In the genomic region with DNA sequence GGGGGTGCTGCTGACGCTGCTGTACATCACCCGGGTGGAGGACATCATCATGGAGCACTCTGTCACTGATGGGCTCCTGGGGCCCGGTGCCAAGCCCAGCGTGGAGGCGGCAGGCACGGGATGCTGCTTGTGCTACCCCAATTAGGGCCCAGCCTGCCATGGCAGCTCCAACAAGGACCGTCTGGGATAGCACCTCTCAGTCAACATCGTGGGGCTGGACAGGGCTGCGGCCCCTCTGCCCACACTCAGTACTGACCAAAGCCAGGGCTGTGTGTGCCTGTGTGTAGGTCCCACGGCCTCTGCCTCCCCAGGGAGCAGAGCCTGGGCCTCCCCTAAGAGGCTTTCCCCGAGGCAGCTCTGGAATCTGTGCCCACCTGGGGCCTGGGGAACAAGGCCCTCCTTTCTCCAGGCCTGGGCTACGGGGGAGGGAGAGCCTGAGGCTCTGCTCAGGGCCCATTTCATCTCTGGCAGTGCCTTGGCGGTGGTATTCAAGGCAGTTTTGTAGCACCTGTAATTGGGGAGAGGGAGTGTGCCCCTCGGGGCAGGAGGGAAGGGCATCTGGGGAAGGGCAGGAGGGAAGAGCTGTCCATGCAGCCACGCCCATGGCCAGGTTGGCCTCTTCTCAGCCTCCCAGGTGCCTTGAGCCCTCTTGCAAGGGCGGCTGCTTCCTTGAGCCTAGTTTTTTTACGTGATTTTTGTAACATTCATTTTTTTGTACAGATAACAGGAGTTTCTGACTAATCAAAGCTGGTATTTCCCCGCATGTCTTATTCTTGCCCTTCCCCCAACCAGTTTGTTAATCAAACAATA, we compare ENCODE assay signal across 9 cellular contexts. TPM values are rescaled to one million over a fixed set of nuclear protein-coding genes. Genes with fewer than 3 reads are reported as not detected.
DNase-seq lines count a peak whose midpoint lies in the region; ATAC-seq and TF ChIP-seq lines count a peak whose summit lies in the region.
"Had no signal": no experiment of that assay in that cellular context is flagged by ENCODE, and none has a peak within 500 bp of the region (broad histone marks: within the 10 kb centered on the region; RNA-seq: fewer than 3 reads in every experiment).

No MANE protein-coding gene starts in this region.

- no peaks in the 10 kb centered on the region for H3K4me1 ChIP-seq in lower lobe of right lung

- DNase-seq in activated naive CD4-positive, alpha-beta T cell treated with anti-CD3 and anti-CD28 coated beads, Interleukin-2, amount 10 ng/mL, durations not matched to agents 7 days and 5 days = no peak
- DNase-seq in activated naive CD4-positive, alpha-beta T cell (lab: John Stamatoyannopoulos, UW) = no peak
- DNase-seq in lower lobe of right lung (no peak), type B pancreatic cell (ENCODE audit: extremely low spot score, unreplicated experiment) (peak; percentile 64)

- H3K4me1 Mint-ChIP-seq in activated naive CD4-positive, alpha-beta T cell treated with anti-CD3 and anti-CD28 coated beads, Interleukin-2, amount 10 ng/mL, durations not matched to agents 7 days and 5 days = peaks cover 15% of the 10 kb centered on the region
- peaks cover 9% of the 10 kb centered on the region for H3K4me1 Mint-ChIP-seq in brain
- peaks cover 8% of the 10 kb centered on the region for H3K4me1 Mint-ChIP-seq in type B pancreatic cell (ENCODE audit: unreplicated experiment)

- H3K36me3 ChIP-seq in lower lobe of right lung = no peaks in the 10 kb centered on the region

- H3K4me3 ChIP-seq in lower lobe of right lung = no peak overlapping the region

- TF ChIP-seq CTCF in brain (conservative IDR thresholded peaks at IDR 0.05) (no peak), lower lobe of right lung (IDR thresholded peaks at IDR 0.05) (no peak), type B pancreatic cell (conservative IDR thresholded peaks at IDR 0.05) (no peak)

- ATAC-seq in lower lobe of right lung = peak; percentile 19 to 35
- no peak for ATAC-seq in HG02852 (IDR thresholded peaks at IDR 0.05; ENCODE audit: unreplicated experiment)
- ATAC-seq in HG02623 (IDR thresholded peaks at IDR 0.05; ENCODE audit: unreplicated experiment) = no peak
- ATAC-seq in HG03097 (IDR thresholded peaks at IDR 0.05; ENCODE audit: low FRiP score, unreplicated experiment) = no peak

- no peaks in the 10 kb centered on the region for H3K9me3 ChIP-seq in lower lobe of right lung

- intact Hi-C loops in lower lobe of right lung (cut with DNase I) = loop anchor here (5.0 kb wide), 1 partner anchor 80 kb away; no protein-coding TSS in a partner anchor

- H3K36me3 Mint-ChIP-seq in activated naive CD4-positive, alpha-beta T cell treated with anti-CD3 and anti-CD28 coated beads, Interleukin-2, amount 10 ng/mL, durations not matched to agents 7 days and 5 days = no peaks in the 10 kb centered on the region
- H3K36me3 Mint-ChIP-seq in brain (no peaks in the 10 kb centered on the region), type B pancreatic cell (no peaks in the 10 kb centered on the region)

- peak overlapping the region; percentile 4 for H3K27ac ChIP-seq in lower lobe of right lung

- H3K27ac Mint-ChIP-seq in activated naive CD4-positive, alpha-beta T cell treated with anti-CD3 and anti-CD28 coated beads, Interleukin-2, amount 10 ng/mL, durations not matched to agents 7 days and 5 days = peak overlapping the region; percentile 61
- H3K27ac Mint-ChIP-seq in brain (peak overlapping the region in 3 of 5 experiments; percentile 7 to 88 (median 30)), type B pancreatic cell (peak overlapping the region; percentile 70)
- H3K27ac Mint-ChIP-seq: activated B cell treated with CpG ODN at 0.5 μM for 24 hours had no signal

- no peak overlapping the region for H3K4me3 Mint-ChIP-seq in activated naive CD4-positive, alpha-beta T cell treated with anti-CD3 and anti-CD28 coated beads, Interleukin-2, amount 10 ng/mL, durations not matched to agents 7 days and 5 days
- H3K4me3 Mint-ChIP-seq in brain (peak overlapping the region in 1 of 5 experiments; percentile 43), type B pancreatic cell (peak overlapping the region; percentile 67)

- CTCF ChIA-PET in activated naive CD4-positive, alpha-beta T cell treated with anti-CD3 and anti-CD28 coated beads, Interleukin-2, amount 10 ng/mL, durations not matched to agents 7 days and 5 days (lab: Charles Lee) = interaction anchor here (0.6 to 5.2 kb wide), 16 partner anchors 8 to 583 kb away, joined by 3 to 40 read pairs (median 6); partner anchors contain the start of gene TSPAN15

- no peaks in the 10 kb centered on the region for H3K9me3 Mint-ChIP-seq in activated naive CD4-positive, alpha-beta T cell treated with anti-CD3 and anti-CD28 coated beads, Interleukin-2, amount 10 ng/mL, durations not matched to agents 7 days and 5 days
- H3K9me3 Mint-ChIP-seq in brain = no peaks in the 10 kb centered on the region
- H3K9me3 Mint-ChIP-seq in type B pancreatic cell = no peaks in the 10 kb centered on the region
- H3K9me3 Mint-ChIP-seq: activated B cell treated with CpG ODN at 0.5 μM for 24 hours had no signal

- H3K27me3 Mint-ChIP-seq in activated naive CD4-positive, alpha-beta T cell treated with anti-CD3 and anti-CD28 coated beads, Interleukin-2, amount 10 ng/mL, durations not matched to agents 7 days and 5 days = peaks cover 33% of the 10 kb centered on the region
- H3K27me3 Mint-ChIP-seq in brain (peaks cover 4% of the 10 kb centered on the region), type B pancreatic cell (peaks cover 27% of the 10 kb centered on the region)

- H3K27me3 ChIP-seq in lower lobe of right lung (ENCODE audit: low read depth) = no peaks in the 10 kb centered on the region

RNA-seq across cellular contexts. Expression of gene TSPAN15, which starts 55.8 kb away (rescaled TPM):
- 38.4 TPM for polyA plus RNA-seq in brain (ENCODE audit: insufficient read depth, low read depth, low replicate concordance)
- total RNA-seq in lower lobe of right lung (46.1 TPM), type B pancreatic cell (ENCODE audit: low replicate concordance) (19.4 and 19.7 TPM in 2 replicates)

Comparison
In these comparisons a context has a peak if more than half of its experiments do, and no peak if none do; other contexts are left out.
1. ATAC-seq: peak in lower lobe of right lung (2 of 2); none in HG02852 (single experiment), HG02623 (single experiment) and HG03097 (single experiment).
2. Peak in every context shown above with its lines, with median percentiles within 50 percentile points of each other: H3K27ac Mint-ChIP-seq.